ENCODE assay signal across 24 cellular contexts in genomic region chr14:39722547-39723273, GRCh38.
"Had no signal": no experiment of that assay in that cellular context is flagged by ENCODE, and none has a peak within 500 bp of the region (broad histone marks: within the 10 kb centered on the region; RNA-seq: fewer than 3 reads in every experiment).

No MANE protein-coding gene starts in this region.

- H3K9ac ChIP-seq: parathyroid adenoma had no signal

- H3K4me3 ChIP-seq: hepatocyte, left ventricle myocardium inferior, lung, prostate gland, skin epidermis, stomach, testis, thyroid gland, transverse colon, upper lobe of left lung, vagina had no signal

- H3K27ac ChIP-seq: hepatocyte, left ventricle myocardium inferior, parathyroid adenoma, prostate gland, skin epidermis, stomach, testis, thyroid gland, transverse colon, upper lobe of left lung, vagina had no signal

- H3K27me3 ChIP-seq: hepatocyte, stomach, testis, thyroid gland, transverse colon, upper lobe of left lung, vagina had no signal

- ATAC-seq: naive thymus-derived CD8-positive, alpha-beta T cell; right cardiac atrium; sciatic nerve; stimulated activated naive B cell treated with anti-CD40 and anti-IgM and Interleukin-4, amounts not matched to agents 10 μg/mL and 1 μg/mL and 100 μg/mL, for 72 hours; stimulated activated naive CD8-positive, alpha-beta T cell treated with anti-CD3 and anti-CD28 coated beads, Interleukin-15, Interleukin-2, amounts not matched to agents 100 U/mL and 50 U/mL, for 24 hours had no signal

- H3K79me2 ChIP-seq: hepatocyte, parathyroid adenoma had no signal

- H3K4me1 ChIP-seq: left ventricle myocardium inferior, parathyroid adenoma, prostate gland, stomach, testis, thyroid gland, transverse colon, upper lobe of left lung, vagina had no signal

- H3K4me2 ChIP-seq: hepatocyte had no signal

- DNase-seq: islet precursor cell; left ventricle myocardium inferior; nucleus accumbens; retina; right cardiac atrium; stimulated activated CD4-positive, alpha-beta T cell treated with anti-CD3 and anti-CD28 coated beads, Interleukin-12 subunit alpha, Interleukin-12 subunit beta, amount 100 ng/mL, for 4 hours; stimulated activated CD4-positive, alpha-beta T cell treated with anti-CD3 and anti-CD28 coated beads, Interleukin-15, amount 100 ng/mL, for 24 hours; stimulated activated CD4-positive, alpha-beta T cell treated with anti-CD3 and anti-CD28 coated beads, Interleukin-2, amount 100 ng/mL, for 24 hours; stimulated activated CD4-positive, alpha-beta T cell treated with anti-CD3 and anti-CD28 coated beads, Interleukin-4, amount 100 ng/mL, for 1 hour; stimulated activated naive B cell treated with anti-CD40 and anti-IgM and Interleukin-4, amounts not matched to agents 10 μg/mL and 1 μg/mL and 100 μg/mL, for 72 hours; stimulated activated naive CD8-positive, alpha-beta T cell treated with anti-CD3 and anti-CD28 coated beads, Interleukin-15, Interleukin-2, amounts not matched to agents 100 U/mL and 50 U/mL, for 24 hours; stomach; testis; thyroid gland; transverse colon; upper lobe of left lung had no signal

- H3K36me3 ChIP-seq: left ventricle myocardium inferior, prostate gland, stomach, thyroid gland, transverse colon, upper lobe of left lung, vagina had no signal
